In the genomic region with DNA sequence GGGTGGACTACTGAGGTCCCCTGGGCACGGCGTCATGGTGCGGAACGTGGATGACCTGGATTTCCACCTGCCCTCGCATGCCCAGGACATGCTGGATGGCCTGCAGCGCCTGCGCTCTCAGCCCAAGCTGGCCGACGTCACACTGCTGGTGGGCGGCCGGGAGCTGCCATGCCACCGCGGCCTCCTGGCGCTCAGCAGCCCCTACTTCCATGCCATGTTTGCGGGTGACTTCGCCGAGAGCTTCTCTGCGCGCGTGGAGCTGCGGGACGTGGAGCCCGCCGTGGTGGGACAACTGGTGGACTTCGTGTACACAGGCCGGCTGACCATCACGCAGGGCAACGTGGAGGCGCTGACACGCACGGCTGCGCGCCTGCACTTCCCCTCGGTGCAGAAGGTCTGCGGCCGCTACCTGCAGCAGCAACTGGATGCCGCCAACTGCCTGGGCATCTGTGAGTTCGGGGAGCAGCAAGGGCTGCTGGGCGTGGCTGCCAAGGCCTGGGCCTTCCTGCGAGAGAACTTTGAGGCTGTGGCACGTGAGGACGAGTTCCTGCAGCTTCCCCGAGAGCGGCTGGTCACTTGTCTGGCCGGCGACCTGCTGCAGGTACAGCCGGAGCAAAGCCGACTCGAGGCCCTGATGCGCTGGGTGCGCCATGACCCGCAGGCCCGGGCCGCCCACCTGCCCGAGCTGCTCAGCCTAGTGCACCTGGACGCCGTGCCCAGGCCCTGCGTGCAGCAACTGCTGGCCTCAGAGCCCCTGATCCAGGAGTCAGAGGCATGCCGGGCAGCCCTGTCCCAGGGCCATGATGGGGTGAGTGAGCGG, we compare ENCODE assay signal across 18 cellular contexts. TPM values are rescaled to one million over a fixed set of nuclear protein-coding genes. Genes with fewer than 3 reads are reported as not detected.
"Had no signal": no experiment of that assay in that cellular context is flagged by ENCODE, and none has a peak within 500 bp of the region (broad histone marks: within the 10 kb centered on the region; RNA-seq: fewer than 3 reads in every experiment).

No MANE protein-coding gene starts in this region.

- H3K9ac ChIP-seq: neural progenitor cell had no signal

- H3K4me1 Mint-ChIP-seq: neural progenitor cell had no signal

- H3K36me3 Mint-ChIP-seq: mesothelial cell of epicardium, neural progenitor cell had no signal

- H2AFZ ChIP-seq: neural progenitor cell had no signal

- DNase-seq: activated CD4-positive, alpha-beta T cell treated with anti-CD3 and anti-CD28 coated beads for 36 hours; activated CD8-positive, alpha-beta memory T cell treated with anti-CD3 and anti-CD28 coated beads, Interleukin-2, amount 50 U/mL, for 4 hours; activated CD8-positive, alpha-beta T cell treated with anti-CD3 and anti-CD28 coated beads for 36 hours; activated gamma-delta T cell treated with Interleukin-2 at 50 U/mL for 16 hours; activated T-cell treated with anti-CD3 and anti-CD28 coated beads, Interleukin-2, amount 50 U/mL, for 72 hours; effector CD8-positive, alpha-beta T cell; stimulated activated CD4-positive, alpha-beta T cell treated with anti-CD3 and anti-CD28 coated beads, Interleukin-4, amount 100 ng/mL, for 4 hours had no signal

- FAIRE-seq: pancreas had no signal

- H3K4me2 ChIP-seq: neural progenitor cell had no signal

- H3K4me3 Mint-ChIP-seq: activated CD4-positive, alpha-beta T cell treated with anti-CD3 and anti-CD28 coated beads for 36 hours; activated CD8-positive, alpha-beta T cell treated with anti-CD3 and anti-CD28 coated beads for 36 hours; activated T-cell treated with anti-CD3 and anti-CD28 coated beads, Interleukin-2, amount 50 U/mL, for 72 hours; mesothelial cell of epicardium; neural progenitor cell; T-helper 2 cell treated with Interferon-gamma antibody and Interleukin-4, amounts not matched to agents 5 μg/mL and 100 μg/mL, for 36 hours had no signal

- H3K27me3 ChIP-seq: ascending aorta, cardiac muscle cell, colonic mucosa, neural progenitor cell, pancreas, stomach had no signal

- H3K27ac Mint-ChIP-seq: activated CD8-positive, alpha-beta T cell treated with anti-CD3 and anti-CD28 coated beads for 36 hours; activated T-cell treated with anti-CD3 and anti-CD28 coated beads, Interleukin-2, amount 50 U/mL, for 72 hours; T-helper 2 cell treated with Interferon-gamma antibody and Interleukin-4, amounts not matched to agents 5 μg/mL and 100 μg/mL, for 36 hours had no signal

- H3K27me3 Mint-ChIP-seq: activated CD4-positive, alpha-beta T cell treated with anti-CD3 and anti-CD28 coated beads for 36 hours; activated CD8-positive, alpha-beta T cell treated with anti-CD3 and anti-CD28 coated beads for 36 hours had no signal

- H3K4me1 ChIP-seq: pancreas had no signal

- H3K36me3 ChIP-seq: cardiac muscle cell, colonic mucosa, neural progenitor cell, pancreas, stomach, thoracic aorta had no signal

- ATAC-seq: activated CD4-positive, alpha-beta T cell treated with anti-CD3 and anti-CD28 coated beads for 36 hours; activated CD8-positive, alpha-beta T cell treated with anti-CD3 and anti-CD28 coated beads for 36 hours; activated T-cell treated with anti-CD3 and anti-CD28 coated beads, Interleukin-2, amount 50 U/mL, for 72 hours had no signal

- H3K9me3 Mint-ChIP-seq: activated CD8-positive, alpha-beta T cell treated with anti-CD3 and anti-CD28 coated beads for 36 hours; activated T-cell treated with anti-CD3 and anti-CD28 coated beads, Interleukin-2, amount 50 U/mL, for 72 hours; mesothelial cell of epicardium; neural progenitor cell; T-helper 2 cell treated with Interferon-gamma antibody and Interleukin-4, amounts not matched to agents 5 μg/mL and 100 μg/mL, for 36 hours had no signal

- H3K9me3 ChIP-seq: ascending aorta, colonic mucosa, pancreas, stomach, thoracic aorta had no signal

- H3K4me3 ChIP-seq: cardiac muscle cell, colonic mucosa, neural progenitor cell, pancreas, skin epidermis, stomach had no signal

- H3K27ac ChIP-seq: ascending aorta, cardiac muscle cell, colonic mucosa, neural progenitor cell, pancreas, skin epidermis, thoracic aorta had no signal

RNA-seq across cellular contexts. Expression of a gene that starts 2.5 kb away (rescaled TPM):
- total RNA-seq: activated CD4-positive, alpha-beta T cell treated with anti-CD3 and anti-CD28 coated beads for 36 hours; activated CD8-positive, alpha-beta T cell treated with anti-CD3 and anti-CD28 coated beads for 36 hours; activated T-cell treated with anti-CD3 and anti-CD28 coated beads, Interleukin-2, amount 50 U/mL, for 72 hours had no signal

RNA-seq across cellular contexts. Expression of a gene that starts 17.8 kb away (rescaled TPM):
- total RNA-seq: lower leg skin had no signal

RNA-seq across cellular contexts. Expression of a gene that starts 40.8 kb away (rescaled TPM):
- total RNA-seq: ascending aorta had no signal
